23 cellular contexts compared by ENCODE assay signal in genomic region chr20:23455641-23456040, GRCh38. TPM values are rescaled to one million over a fixed set of nuclear protein-coding genes. Genes with fewer than 3 reads are reported as not detected.
"Had no signal": no experiment of that assay in that cellular context is flagged by ENCODE, and none has a peak within 500 bp of the region (broad histone marks: within the 10 kb centered on the region; RNA-seq: fewer than 3 reads in every experiment).

No MANE protein-coding gene starts in this region.

- H3K9me3 Mint-ChIP-seq: activated naive CD4-positive, alpha-beta T cell treated with anti-CD3 and anti-CD28 coated beads, Interleukin-2, amount 50 U/mL, for 72 hours; activated T-helper 1 cell treated with anti-CD3 and anti-CD28 coated beads, Interleukin-12 subunit alpha, Interleukin-12 subunit beta, Interleukin-2, Interleukin-4 antibody, amounts not matched to agents 30 ng/mL and 10 ng/mL and 1 ng/mL, durations not matched to agents 14 hours and 24 hours and 36 hours; stimulated activated naive CD8-positive, alpha-beta T cell treated with anti-CD3 and anti-CD28 coated beads, Interleukin-15, Interleukin-2, amounts not matched to agents 100 ng/mL and 50 ng/mL, for 24 hours had no signal

- H3K36me3 ChIP-seq: transverse colon, uterus, WERI-Rb-1 had no signal

- H3K36me3 Mint-ChIP-seq: activated naive CD4-positive, alpha-beta T cell treated with anti-CD3 and anti-CD28 coated beads, Interleukin-2, amount 50 U/mL, for 72 hours had no signal

- ATAC-seq: activated naive CD4-positive, alpha-beta T cell treated with anti-CD3 and anti-CD28 coated beads, Interleukin-2, amount 50 U/mL, for 72 hours; psoas muscle; right cardiac atrium had no signal

- H3K27me3 Mint-ChIP-seq: stimulated activated naive CD8-positive, alpha-beta T cell treated with anti-CD3 and anti-CD28 coated beads, Interleukin-15, Interleukin-2, amounts not matched to agents 100 ng/mL and 50 ng/mL, for 24 hours had no signal

- H3K27me3 ChIP-seq: transverse colon, uterus had no signal

- H3K4me1 ChIP-seq: psoas muscle, transverse colon, uterus had no signal

- DNase-seq: activated CD4-positive, alpha-beta T cell treated with anti-CD3 and anti-CD28 coated beads for 1 hour; activated gamma-delta T cell treated with Interleukin-2 at 50 U/mL for 16 hours; amniotic stem cell; foreskin fibroblast; glutamatergic neuron; hypothalamus; psoas muscle; right cardiac atrium; SW 1271; transverse colon; uterus; WERI-Rb-1 had no signal

- H3K27ac Mint-ChIP-seq: activated naive CD4-positive, alpha-beta T cell treated with anti-CD3 and anti-CD28 coated beads, Interleukin-2, amount 50 U/mL, for 72 hours; activated T-helper 1 cell treated with anti-CD3 and anti-CD28 coated beads, Interleukin-12 subunit alpha, Interleukin-12 subunit beta, Interleukin-2, Interleukin-4 antibody, amounts not matched to agents 30 ng/mL and 10 ng/mL and 1 ng/mL, durations not matched to agents 14 hours and 24 hours and 36 hours; stimulated activated naive CD8-positive, alpha-beta T cell treated with anti-CD3 and anti-CD28 coated beads, Interleukin-15, Interleukin-2, amounts not matched to agents 100 ng/mL and 50 ng/mL, for 24 hours had no signal

- H3K9me3 ChIP-seq: psoas muscle, transverse colon, uterus had no signal

- H3K4me3 ChIP-seq: lung, psoas muscle, transverse colon, uterus had no signal

- H3K27ac ChIP-seq: epithelial cell of prostate, psoas muscle, transverse colon, uterus, WERI-Rb-1 had no signal

- H3K4me3 Mint-ChIP-seq: activated T-helper 1 cell treated with anti-CD3 and anti-CD28 coated beads, Interleukin-12 subunit alpha, Interleukin-12 subunit beta, Interleukin-2, Interleukin-4 antibody, amounts not matched to agents 30 ng/mL and 10 ng/mL and 1 ng/mL, durations not matched to agents 14 hours and 24 hours and 36 hours; stimulated activated naive CD8-positive, alpha-beta T cell treated with anti-CD3 and anti-CD28 coated beads, Interleukin-15, Interleukin-2, amounts not matched to agents 100 ng/mL and 50 ng/mL, for 24 hours had no signal

RNA-seq across cellular contexts. Expression of gene CST11, which starts 3.0 kb away (rescaled TPM):
- total RNA-seq: activated naive CD4-positive, alpha-beta T cell treated with anti-CD3 and anti-CD28 coated beads, Interleukin-2, amount 50 U/mL, for 72 hours; activated T-helper 1 cell treated with anti-CD3 and anti-CD28 coated beads, Interleukin-12 subunit alpha, Interleukin-12 subunit beta, Interleukin-2, Interleukin-4 antibody, amounts not matched to agents 30 ng/mL and 10 ng/mL and 1 ng/mL, durations not matched to agents 14 hours and 24 hours and 36 hours; dermis microvascular lymphatic vessel endothelial cell; lung; osteoblast; psoas muscle; right cardiac atrium; skeletal muscle tissue; T-helper 2 cell treated with Interferon-gamma antibody and Interleukin-4, amounts not matched to agents 100 ng/mL and 5 ng/mL, for 36 hours; transverse colon; uterus had no signal
- polyA plus RNA-seq: keratinocyte, lung, neural cell, psoas muscle, right cardiac atrium had no signal

RNA-seq across cellular contexts. Expression of gene CSTL1, which starts 16.2 kb away (rescaled TPM):
- total RNA-seq: activated naive CD4-positive, alpha-beta T cell treated with anti-CD3 and anti-CD28 coated beads, Interleukin-2, amount 50 U/mL, for 72 hours; activated T-helper 1 cell treated with anti-CD3 and anti-CD28 coated beads, Interleukin-12 subunit alpha, Interleukin-12 subunit beta, Interleukin-2, Interleukin-4 antibody, amounts not matched to agents 30 ng/mL and 10 ng/mL and 1 ng/mL, durations not matched to agents 14 hours and 24 hours and 36 hours; dermis microvascular lymphatic vessel endothelial cell; lung; osteoblast; psoas muscle; right cardiac atrium; skeletal muscle tissue; T-helper 2 cell treated with Interferon-gamma antibody and Interleukin-4, amounts not matched to agents 100 ng/mL and 5 ng/mL, for 36 hours; transverse colon; uterus had no signal
- polyA plus RNA-seq: keratinocyte, lung, neural cell, psoas muscle, right cardiac atrium had no signal

RNA-seq across cellular contexts. Expression of gene CST8, which starts 35.3 kb away (rescaled TPM):
- total RNA-seq: activated naive CD4-positive, alpha-beta T cell treated with anti-CD3 and anti-CD28 coated beads, Interleukin-2, amount 50 U/mL, for 72 hours; activated T-helper 1 cell treated with anti-CD3 and anti-CD28 coated beads, Interleukin-12 subunit alpha, Interleukin-12 subunit beta, Interleukin-2, Interleukin-4 antibody, amounts not matched to agents 30 ng/mL and 10 ng/mL and 1 ng/mL, durations not matched to agents 14 hours and 24 hours and 36 hours; dermis microvascular lymphatic vessel endothelial cell; lung; osteoblast; psoas muscle; right cardiac atrium; skeletal muscle tissue; T-helper 2 cell treated with Interferon-gamma antibody and Interleukin-4, amounts not matched to agents 100 ng/mL and 5 ng/mL, for 36 hours; transverse colon; uterus had no signal
- polyA plus RNA-seq: keratinocyte, lung, neural cell, psoas muscle, right cardiac atrium had no signal
